Comparison of ENCODE assay signal across 2 cellular contexts in the genomic region with DNA sequence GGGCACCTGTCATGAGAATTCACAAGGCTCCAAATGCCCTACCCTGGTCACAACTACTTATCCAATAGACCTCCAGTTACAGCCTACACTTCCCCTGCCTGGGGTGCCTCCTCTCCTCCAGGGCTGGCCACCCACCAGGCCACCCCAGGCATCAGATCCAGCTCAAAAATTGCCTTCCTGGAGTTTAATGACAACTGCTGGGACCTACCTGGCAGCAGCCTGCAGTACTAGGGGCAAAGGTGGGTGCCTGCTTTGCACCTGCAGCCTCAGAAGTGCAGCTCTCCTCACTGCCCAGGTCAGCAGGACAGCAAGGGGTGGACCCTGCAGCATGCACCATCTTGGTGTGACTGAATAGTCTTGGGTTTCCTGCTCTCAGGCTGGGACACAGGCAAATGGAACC.
A peak's percentile ranks its signal among the peaks of the same experiment; 100 is the strongest.
TF ChIP-seq lines count a peak whose summit lies in the region.

No MANE protein-coding gene starts in this region.

TF ChIP-seq in HEK293, 187 proteins besides CTCF, POLR2A, EP300 and RAD21:
- TF ChIP-seq OVOL3 (tag by site-specific recombination; IDR thresholded peaks at IDR 0.05) (no peak), GLIS1 (tag by site-specific recombination; IDR thresholded peaks at IDR 0.05) (peak; percentile 70), ZIC2 (tag by site-specific recombination; IDR thresholded peaks at IDR 0.05) (peak; percentile 53), ZNF610 (tag by site-specific recombination; IDR thresholded peaks at IDR 0.05; ENCODE audit: borderline replicate concordance) (no peak)

TF ChIP-seq in GM12878, 131 proteins besides CTCF, POLR2A, EP300 and RAD21:
- TF ChIP-seq, protein P1, sequence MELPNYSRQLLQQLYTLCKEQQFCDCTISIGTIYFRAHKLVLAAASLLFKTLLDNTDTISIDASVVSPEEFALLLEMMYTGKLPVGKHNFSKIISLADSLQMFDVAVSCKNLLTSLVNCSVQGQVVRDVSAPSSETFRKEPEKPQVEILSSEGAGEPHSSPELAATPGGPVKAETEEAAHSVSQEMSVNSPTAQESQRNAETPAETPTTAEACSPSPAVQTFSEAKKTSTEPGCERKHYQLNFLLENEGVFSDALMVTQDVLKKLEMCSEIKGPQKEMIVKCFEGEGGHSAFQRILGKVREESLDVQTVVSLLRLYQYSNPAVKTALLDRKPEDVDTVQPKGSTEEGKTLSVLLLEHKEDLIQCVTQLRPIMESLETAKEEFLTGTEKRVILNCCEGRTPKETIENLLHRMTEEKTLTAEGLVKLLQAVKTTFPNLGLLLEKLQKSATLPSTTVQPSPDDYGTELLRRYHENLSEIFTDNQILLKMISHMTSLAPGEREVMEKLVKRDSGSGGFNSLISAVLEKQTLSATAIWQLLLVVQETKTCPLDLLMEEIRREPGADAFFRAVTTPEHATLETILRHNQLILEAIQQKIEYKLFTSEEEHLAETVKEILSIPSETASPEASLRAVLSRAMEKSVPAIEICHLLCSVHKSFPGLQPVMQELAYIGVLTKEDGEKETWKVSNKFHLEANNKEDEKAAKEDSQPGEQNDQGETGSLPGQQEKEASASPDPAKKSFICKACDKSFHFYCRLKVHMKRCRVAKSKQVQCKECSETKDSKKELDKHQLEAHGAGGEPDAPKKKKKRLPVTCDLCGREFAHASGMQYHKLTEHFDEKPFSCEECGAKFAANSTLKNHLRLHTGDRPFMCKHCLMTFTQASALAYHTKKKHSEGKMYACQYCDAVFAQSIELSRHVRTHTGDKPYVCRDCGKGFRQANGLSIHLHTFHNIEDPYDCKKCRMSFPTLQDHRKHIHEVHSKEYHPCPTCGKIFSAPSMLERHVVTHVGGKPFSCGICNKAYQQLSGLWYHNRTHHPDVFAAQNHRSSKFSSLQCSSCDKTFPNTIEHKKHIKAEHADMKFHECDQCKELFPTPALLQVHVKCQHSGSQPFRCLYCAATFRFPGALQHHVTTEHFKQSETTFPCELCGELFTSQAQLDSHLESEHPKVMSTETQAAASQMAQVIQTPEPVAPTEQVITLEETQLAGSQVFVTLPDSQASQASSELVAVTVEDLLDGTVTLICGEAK (IDR thresholded peaks at IDR 0.05; ENCODE audit: borderline replicate concordance) = no peak
- TF ChIP-seq SREBF2 (IDR thresholded peaks at IDR 0.05; ENCODE audit: low read length) (no peak), PAX8 (IDR thresholded peaks at IDR 0.05) (no peak)
- TF ChIP-seq, protein P2, sequence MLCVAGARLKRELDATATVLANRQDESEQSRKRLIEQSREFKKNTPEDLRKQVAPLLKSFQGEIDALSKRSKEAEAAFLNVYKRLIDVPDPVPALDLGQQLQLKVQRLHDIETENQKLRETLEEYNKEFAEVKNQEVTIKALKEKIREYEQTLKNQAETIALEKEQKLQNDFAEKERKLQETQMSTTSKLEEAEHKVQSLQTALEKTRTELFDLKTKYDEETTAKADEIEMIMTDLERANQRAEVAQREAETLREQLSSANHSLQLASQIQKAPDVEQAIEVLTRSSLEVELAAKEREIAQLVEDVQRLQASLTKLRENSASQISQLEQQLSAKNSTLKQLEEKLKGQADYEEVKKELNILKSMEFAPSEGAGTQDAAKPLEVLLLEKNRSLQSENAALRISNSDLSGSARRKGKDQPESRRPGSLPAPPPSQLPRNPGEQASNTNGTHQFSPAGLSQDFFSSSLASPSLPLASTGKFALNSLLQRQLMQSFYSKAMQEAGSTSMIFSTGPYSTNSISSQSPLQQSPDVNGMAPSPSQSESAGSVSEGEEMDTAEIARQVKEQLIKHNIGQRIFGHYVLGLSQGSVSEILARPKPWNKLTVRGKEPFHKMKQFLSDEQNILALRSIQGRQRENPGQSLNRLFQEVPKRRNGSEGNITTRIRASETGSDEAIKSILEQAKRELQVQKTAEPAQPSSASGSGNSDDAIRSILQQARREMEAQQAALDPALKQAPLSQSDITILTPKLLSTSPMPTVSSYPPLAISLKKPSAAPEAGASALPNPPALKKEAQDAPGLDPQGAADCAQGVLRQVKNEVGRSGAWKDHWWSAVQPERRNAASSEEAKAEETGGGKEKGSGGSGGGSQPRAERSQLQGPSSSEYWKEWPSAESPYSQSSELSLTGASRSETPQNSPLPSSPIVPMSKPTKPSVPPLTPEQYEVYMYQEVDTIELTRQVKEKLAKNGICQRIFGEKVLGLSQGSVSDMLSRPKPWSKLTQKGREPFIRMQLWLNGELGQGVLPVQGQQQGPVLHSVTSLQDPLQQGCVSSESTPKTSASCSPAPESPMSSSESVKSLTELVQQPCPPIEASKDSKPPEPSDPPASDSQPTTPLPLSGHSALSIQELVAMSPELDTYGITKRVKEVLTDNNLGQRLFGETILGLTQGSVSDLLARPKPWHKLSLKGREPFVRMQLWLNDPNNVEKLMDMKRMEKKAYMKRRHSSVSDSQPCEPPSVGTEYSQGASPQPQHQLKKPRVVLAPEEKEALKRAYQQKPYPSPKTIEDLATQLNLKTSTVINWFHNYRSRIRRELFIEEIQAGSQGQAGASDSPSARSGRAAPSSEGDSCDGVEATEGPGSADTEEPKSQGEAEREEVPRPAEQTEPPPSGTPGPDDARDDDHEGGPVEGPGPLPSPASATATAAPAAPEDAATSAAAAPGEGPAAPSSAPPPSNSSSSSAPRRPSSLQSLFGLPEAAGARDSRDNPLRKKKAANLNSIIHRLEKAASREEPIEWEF (IDR thresholded peaks at IDR 0.05; ENCODE audit: insufficient replicate concordance, low read depth, low read length) = no peak
TF ChIP-seq in GM12878: peak in this region for 0.
